In genomic region chr16:29893553-29893952, GRCh38 we compare ENCODE assay signal across 7 cellular contexts. TPM values are rescaled to one million over a fixed set of nuclear protein-coding genes. Genes with fewer than 3 reads are reported as not detected.
"Had no signal": no experiment of that assay in that cellular context is flagged by ENCODE, and none has a peak within 500 bp of the region (broad histone marks: within the 10 kb centered on the region; RNA-seq: fewer than 3 reads in every experiment).

No MANE protein-coding gene starts in this region.

- ATAC-seq: HCT116 had no signal

- H3K27ac ChIP-seq: GM23248 had no signal

- FAIRE-seq: HTR-8/SVneo had no signal

- H2AFZ ChIP-seq: GM23248 had no signal

- H3K36me3 ChIP-seq: HAP-1 had no signal

- DNase-seq: GM23248, GOT3, H7 had no signal

- H3K9ac ChIP-seq: GM23248 had no signal

- H3K9me3 ChIP-seq: HAP-1 had no signal

- H3K4me3 ChIP-seq: GM23248, HAP-1 had no signal

RNA-seq across cellular contexts. Expression of gene SEZ6L2, which starts 5.8 kb away (rescaled TPM):
- polyA plus RNA-seq: IgD-negative memory B cell had no signal

RNA-seq across cellular contexts. Expression of gene ASPHD1, which starts 6.7 kb away (rescaled TPM):
- polyA plus RNA-seq: IgD-negative memory B cell had no signal
